Comparison of ENCODE assay signal across 8 cellular contexts in the genomic region with DNA sequence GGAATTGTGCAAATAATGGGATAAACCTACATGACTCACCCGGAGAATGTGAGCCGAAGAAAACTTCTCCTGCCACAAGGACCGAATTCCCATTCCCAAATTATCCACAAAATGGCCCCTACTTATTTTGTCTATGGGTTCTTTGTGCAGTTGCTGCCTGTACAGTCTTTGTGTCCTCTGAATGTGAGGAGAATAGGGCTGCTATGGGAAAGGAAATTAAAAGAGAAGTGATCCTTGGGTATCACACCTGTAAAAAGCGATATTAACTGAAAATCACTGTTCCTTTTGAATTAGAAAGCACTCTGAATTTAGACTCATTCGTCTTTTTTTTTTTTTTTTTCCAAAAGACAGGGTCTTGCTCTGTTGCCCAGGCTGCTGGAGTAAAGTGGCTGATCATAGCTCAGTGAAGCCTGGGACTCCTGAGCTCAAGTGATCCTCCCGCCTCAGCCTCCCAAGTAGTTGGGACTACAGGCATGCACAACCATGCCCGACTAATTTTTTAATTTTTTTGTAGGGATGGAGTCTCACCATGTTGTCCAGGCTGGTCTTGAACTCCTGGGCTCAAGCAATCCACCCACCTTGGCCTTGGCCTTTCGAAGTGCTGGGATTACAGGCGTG. TPM values are rescaled to one million over a fixed set of nuclear protein-coding genes. Genes with fewer than 3 reads are reported as not detected.
DNase-seq lines count a peak whose midpoint lies in the region; ATAC-seq and TF ChIP-seq lines count a peak whose summit lies in the region.

No MANE protein-coding gene starts in this region.

- no peak for ATAC-seq in memory B cell (ENCODE audit: low read depth)
- ATAC-seq in upper lobe of right lung, result no peak
- no peak for ATAC-seq in GM21526 (IDR thresholded peaks at IDR 0.05; ENCODE audit: low FRiP score, unreplicated experiment)

- CTCF ChIA-PET in activated naive CD4-positive, alpha-beta T cell treated with anti-CD3 and anti-CD28 coated beads, Interleukin-2, amount 10 ng/mL, durations not matched to agents 7 days and 5 days (lab: Charles Lee), result interaction anchor here (0.5 to 1.4 kb wide), 2 partner anchors 30 to 107 kb away, joined by 3 to 5 read pairs; no protein-coding TSS in a partner anchor

- TF ChIP-seq CTCF in astrocyte of the spinal cord (IDR thresholded peaks at IDR 0.05; ENCODE audit: low read depth, low read length), result no peak
- TF ChIP-seq CTCF in upper lobe of right lung (IDR thresholded peaks at IDR 0.05), result no peak

- peaks cover 32% of the 10 kb centered on the region for H3K4me1 ChIP-seq in upper lobe of right lung

- H3K9me3 ChIP-seq in upper lobe of right lung, result no peaks in the 10 kb centered on the region

- no peaks in the 10 kb centered on the region for H3K9me3 Mint-ChIP-seq in activated naive CD4-positive, alpha-beta T cell treated with anti-CD3 and anti-CD28 coated beads, Interleukin-2, amount 10 ng/mL, durations not matched to agents 7 days and 5 days
- no peaks in the 10 kb centered on the region for H3K9me3 Mint-ChIP-seq in memory B cell

- DNase-seq in activated naive CD4-positive, alpha-beta T cell treated with anti-CD3 and anti-CD28 coated beads, Interleukin-2, amount 10 ng/mL, durations not matched to agents 7 days and 5 days, result no peak
- DNase-seq in activated naive CD4-positive, alpha-beta T cell treated with Interleukin-2 at 50 U/mL for 16 hours, result no peak
- DNase-seq in astrocyte of the spinal cord (ENCODE audit: low read depth, low spot score) (no peak), memory B cell (ENCODE audit: low spot score in 2 of 2) (no peak), upper lobe of right lung (no peak), SKM-1 (lab: John Stamatoyannopoulos, UW; ENCODE audit: unreplicated experiment) (no peak), NCI-H2227 (lab: John Stamatoyannopoulos, UW; ENCODE audit: unreplicated experiment) (no peak)

- H3K27ac ChIP-seq in upper lobe of right lung, result peak overlapping the region; percentile 90

- H3K4me1 Mint-ChIP-seq in activated naive CD4-positive, alpha-beta T cell treated with anti-CD3 and anti-CD28 coated beads, Interleukin-2, amount 10 ng/mL, durations not matched to agents 7 days and 5 days, result peaks cover 27% of the 10 kb centered on the region
- peaks cover 29% of the 10 kb centered on the region for H3K4me1 Mint-ChIP-seq in memory B cell

- H3K27ac Mint-ChIP-seq in activated naive CD4-positive, alpha-beta T cell treated with anti-CD3 and anti-CD28 coated beads, Interleukin-2, amount 10 ng/mL, durations not matched to agents 7 days and 5 days, result peak overlapping the region; percentile 42
- peak overlapping the region; percentile 94 for H3K27ac Mint-ChIP-seq in memory B cell

- H3K27me3 ChIP-seq in upper lobe of right lung, result no peaks in the 10 kb centered on the region

- H3K4me3 ChIP-seq in astrocyte of the spinal cord (ENCODE audit: low read depth, low read length) (peak overlapping the region; percentile 41), upper lobe of right lung (peak overlapping the region; percentile 56)

- in situ Hi-C loops in astrocyte of the spinal cord (cut with HindIII; ENCODE audit: low sequenced_read_pairs), result no loop called here

- no peaks in the 10 kb centered on the region for H3K27me3 Mint-ChIP-seq in activated naive CD4-positive, alpha-beta T cell treated with anti-CD3 and anti-CD28 coated beads, Interleukin-2, amount 10 ng/mL, durations not matched to agents 7 days and 5 days
- no peaks in the 10 kb centered on the region for H3K27me3 Mint-ChIP-seq in memory B cell

- H3K36me3 Mint-ChIP-seq in activated naive CD4-positive, alpha-beta T cell treated with anti-CD3 and anti-CD28 coated beads, Interleukin-2, amount 10 ng/mL, durations not matched to agents 7 days and 5 days, result no peaks in the 10 kb centered on the region
- H3K36me3 Mint-ChIP-seq in memory B cell, result peaks cover 1% of the 10 kb centered on the region

- intact Hi-C loops in upper lobe of right lung (cut with DNase I), result no loop called here

- no peaks in the 10 kb centered on the region for H3K36me3 ChIP-seq in upper lobe of right lung

- H3K4me3 Mint-ChIP-seq in activated naive CD4-positive, alpha-beta T cell treated with anti-CD3 and anti-CD28 coated beads, Interleukin-2, amount 10 ng/mL, durations not matched to agents 7 days and 5 days, result peak overlapping the region; percentile 54
- H3K4me3 Mint-ChIP-seq in memory B cell, result peak overlapping the region; percentile 85

RNA-seq across cellular contexts. Expression of a gene that starts 45.4 kb away (rescaled TPM):
- total RNA-seq in upper lobe of right lung, result 81.4 TPM

RNA-seq across cellular contexts. Expression of a gene that starts 47.5 kb away (rescaled TPM):
- 1.1 TPM for total RNA-seq in upper lobe of right lung
